In genomic region chr6:1267790-1268762, GRCh38 we compare ENCODE assay signal across 1 cellular context.
TF ChIP-seq lines count a peak whose summit lies in the region.

No MANE protein-coding gene starts in this region.

TF ChIP-seq in WTC11, 78 proteins besides CTCF, POLR2A, EP300 and RAD21 (continued from another document):
- TF ChIP-seq SMAD3 (CRISPR knock-in tag; IDR thresholded peaks at IDR 0.05; ENCODE audit: borderline replicate concordance) (no peak), TP53 (CRISPR knock-in tag; IDR thresholded peaks at IDR 0.05) (no peak), FOXP1 (CRISPR knock-in tag; IDR thresholded peaks at IDR 0.05; ENCODE audit: borderline replicate concordance) (no peak), USF2 (CRISPR knock-in tag; IDR thresholded peaks at IDR 0.05) (no peak), AR (CRISPR knock-in tag; IDR thresholded peaks at IDR 0.05) (no peak), CREB1 (CRISPR knock-in tag; IDR thresholded peaks at IDR 0.05) (no peak), FOXJ3 (CRISPR knock-in tag; IDR thresholded peaks at IDR 0.05; ENCODE audit: borderline replicate concordance) (no peak), ZNF425 (CRISPR knock-in tag; conservative IDR thresholded peaks at IDR 0.05) (no peak)
